In genomic region chr3:100556656-100557310, GRCh38 we compare ENCODE assay signal across 15 cellular contexts. TPM values are rescaled to one million over a fixed set of nuclear protein-coding genes. Genes with fewer than 3 reads are reported as not detected.
DNase-seq lines count a peak whose midpoint lies in the region; ATAC-seq and TF ChIP-seq lines count a peak whose summit lies in the region.
"Had no signal": no experiment of that assay in that cellular context is flagged by ENCODE, and none has a peak within 500 bp of the region (broad histone marks: within the 10 kb centered on the region; RNA-seq: fewer than 3 reads in every experiment).

No MANE protein-coding gene starts in this region.

- H3K4me3 ChIP-seq in ACC112 (ENCODE audit: low read depth, low read length), result peak overlapping the region; percentile 36; the same call in 1 of the 2 replicates
- H3K4me3 ChIP-seq in HEK293 (ENCODE audit: low read depth, low read length), result no peak overlapping the region
- no peak overlapping the region for H3K4me3 ChIP-seq in fibroblast of pulmonary artery (replicated peaks; ENCODE audit: low read depth, low read length)
- H3K4me3 ChIP-seq: esophagus squamous epithelium, psoas muscle had no signal

- no peak for TF ChIP-seq CTCF in HEK293 (tag by site-specific recombination; IDR thresholded peaks at IDR 0.05)
- TF ChIP-seq CTCF in fibroblast of pulmonary artery (IDR thresholded peaks at IDR 0.05; ENCODE audit: low read length, missing control alignments), result no peak

- intact Hi-C loops in left ventricle myocardium superior (cut with micrococcal nuclease), result no loop called here

- H3K79me2 ChIP-seq in ACC112 (ENCODE audit: control insufficient read depth, insufficient read depth, low read length, unreplicated experiment), result peaks cover 11% of the 10 kb centered on the region

- H3K27ac ChIP-seq in ACC112 (ENCODE audit: low read depth, low read length), result peak overlapping the region; percentile 89
- no peak overlapping the region for H3K27ac ChIP-seq in HEK293 (ENCODE audit: extremely low read depth, low read depth, low read length)
- H3K27ac ChIP-seq: esophagus squamous epithelium, psoas muscle had no signal

- H3K9me3 ChIP-seq in HEK293 (ENCODE audit: control insufficient read depth, insufficient read depth, low read depth, low read length), result no peaks in the 10 kb centered on the region
- H3K9me3 ChIP-seq: esophagus squamous epithelium, psoas muscle had no signal

- peaks cover 8% of the 10 kb centered on the region; the same call in 1 of the 2 replicates for H3K36me3 ChIP-seq in ACC112 (ENCODE audit: insufficient read depth, low read length)
- H3K36me3 ChIP-seq in HEK293 (ENCODE audit: control insufficient read depth in 2 of 2, insufficient read depth in 1 of 2, low read length in 2 of 2), result no peaks in the 10 kb centered on the region
- H3K36me3 ChIP-seq: esophagus squamous epithelium had no signal

- H3K4me1 ChIP-seq in ACC112 (ENCODE audit: control insufficient read depth, insufficient read depth, low read length, unreplicated experiment) (peaks cover 46% of the 10 kb centered on the region), HEK293 (ENCODE audit: control insufficient read depth, insufficient read depth, low read length) (no peaks in the 10 kb centered on the region)
- H3K4me1 ChIP-seq: psoas muscle had no signal

- POLR2A ChIA-PET in HEK293 (lab: Yijun Ruan, JAX), result no interaction called here

- H2AFZ ChIP-seq in ACC112 (ENCODE audit: low read length, unreplicated experiment), result no peak overlapping the region

- peak; percentile 44; the same call in 2 of the 3 replicates for ATAC-seq in SK-N-SH treated with all-trans-retinoic acid at 6 μM for 48 hours
- no peak for ATAC-seq in GM19395 (IDR thresholded peaks at IDR 0.05; ENCODE audit: unreplicated experiment)
- ATAC-seq in left ventricle myocardium superior, result no peak
- ATAC-seq: psoas muscle had no signal

- CTCF ChIA-PET in HEK293 (lab: Yijun Ruan, JAX), result interaction anchor here (0.5 kb wide), 1 partner anchor 643 kb away, joined by 3 read pairs; no protein-coding TSS in a partner anchor

- no peaks in the 10 kb centered on the region for H3K27me3 ChIP-seq in ACC112 (ENCODE audit: insufficient read depth, low read length)
- H3K27me3 ChIP-seq: esophagus squamous epithelium had no signal

- DNase-seq in fibroblast of pulmonary artery (ENCODE audit: low read depth), result peak; percentile 76
- no peak for DNase-seq in C1 segment of cervical spinal cord (lab: John Stamatoyannopoulos, UW)
- DNase-seq in NCI-H146 (lab: John Stamatoyannopoulos, UW), result no peak
- no peak for DNase-seq in left ventricle myocardium superior
- DNase-seq: activated naive CD4-positive, alpha-beta T cell treated with anti-CD3 and anti-CD28 coated beads, Interleukin-2, amount 10 ng/mL, durations not matched to agents 7 days and 5 days; esophagus squamous epithelium; islet precursor cell; psoas muscle; SHP77 treated with DMSO at 0.1 percent for 48 hours; stimulated activated CD4-positive, alpha-beta T cell treated with anti-CD3 and anti-CD28 coated beads, Interleukin-2, amount 100 ng/mL, for 24 hours had no signal

TF ChIP-seq in HEK293, 187 proteins besides CTCF, POLR2A, EP300 and RAD21:
- TF ChIP-seq PRDM6 (tag by site-specific recombination; IDR thresholded peaks at IDR 0.05) (0 out of 2 replicates have a peak, but pooled peaks have one; percentile 16), FEZF1 (tag by site-specific recombination; IDR thresholded peaks at IDR 0.05) (no peak)

TF ChIP-seq in SK-N-SH treated with all-trans-retinoic acid at 6 μM for 48 hours, 23 proteins besides CTCF, POLR2A, EP300 and RAD21:
- TF ChIP-seq ISL1 (CRISPR knock-in tag; IDR thresholded peaks at IDR 0.05) (peak; percentile 16; the same call in 1 of the 2 replicates), ARNTL (CRISPR knock-in tag; IDR thresholded peaks at IDR 0.05; ENCODE audit: borderline replicate concordance, low read depth) (no peak)

RNA-seq across cellular contexts. Expression of gene ADGRG7, which starts 52.6 kb away (rescaled TPM):
- not detected for total RNA-seq in left ventricle myocardium superior
- total RNA-seq: cerebellum, esophagus squamous epithelium had no signal
